In the genomic region with DNA sequence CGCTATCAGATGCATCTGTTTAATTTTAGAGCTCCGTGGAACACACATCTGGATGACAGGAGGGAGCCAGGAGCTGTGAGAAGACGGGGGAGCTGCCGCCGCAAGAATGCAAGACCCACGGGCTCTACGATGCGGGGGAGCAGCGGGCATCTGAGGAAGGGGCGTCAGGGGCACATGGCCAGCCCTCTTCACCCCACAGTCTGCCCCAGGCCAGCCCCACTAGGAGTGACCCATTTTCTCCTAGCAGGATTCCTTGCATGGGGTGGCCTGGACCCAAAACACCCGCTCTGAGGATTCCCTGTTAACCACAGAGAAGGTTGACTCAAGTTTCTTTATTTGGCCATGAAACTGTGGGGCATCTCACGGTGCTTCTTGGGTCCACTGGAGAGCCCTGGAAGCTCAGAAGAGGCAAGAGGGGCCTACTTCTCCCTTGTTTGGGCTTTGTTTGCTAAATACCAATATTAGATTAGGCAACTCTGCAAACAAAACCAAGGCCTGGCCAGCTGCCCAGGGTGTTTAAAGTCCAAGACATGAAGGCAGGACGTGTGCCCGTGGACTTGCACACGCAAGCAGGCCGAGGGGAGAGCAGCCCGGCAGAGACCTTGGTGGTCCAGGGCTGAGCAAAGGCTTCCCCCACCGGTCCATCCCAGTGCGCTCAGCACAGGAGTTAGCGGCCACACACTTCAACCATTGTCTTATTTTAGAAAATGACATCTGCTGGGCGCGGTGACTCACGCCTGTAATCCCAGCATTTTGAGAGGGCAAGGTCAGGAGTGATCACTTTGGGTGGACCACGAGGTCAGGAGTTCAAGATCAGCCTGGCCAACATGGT, we compare ENCODE assay signal across 2 cellular contexts.
TF ChIP-seq lines count a peak whose summit lies in the region.

No MANE protein-coding gene starts in this region.

TF ChIP-seq in K562, 482 proteins besides CTCF, POLR2A, EP300 and RAD21 (continued from another document and continues in another):
- TF ChIP-seq, protein P1, sequence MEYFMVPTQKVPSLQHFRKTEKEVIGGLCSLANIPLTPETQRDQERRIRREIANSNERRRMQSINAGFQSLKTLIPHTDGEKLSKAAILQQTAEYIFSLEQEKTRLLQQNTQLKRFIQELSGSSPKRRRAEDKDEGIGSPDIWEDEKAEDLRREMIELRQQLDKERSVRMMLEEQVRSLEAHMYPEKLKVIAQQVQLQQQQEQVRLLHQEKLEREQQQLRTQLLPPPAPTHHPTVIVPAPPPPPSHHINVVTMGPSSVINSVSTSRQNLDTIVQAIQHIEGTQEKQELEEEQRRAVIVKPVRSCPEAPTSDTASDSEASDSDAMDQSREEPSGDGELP (CRISPR knock-in tag; IDR thresholded peaks at IDR 0.05; ENCODE audit: borderline replicate concordance) = peak; percentile 61; the same call in 1 of the 2 replicates
- TF ChIP-seq GTF2E2 (tag; IDR thresholded peaks at IDR 0.05) (no peak), RBM25 (IDR thresholded peaks at IDR 0.05; ENCODE audit: low read depth, low read length, severe bottlenecking) (no peak), KDM1A (IDR thresholded peaks at IDR 0.05) (peak; percentile 99), ZNF263 (CRISPR knock-in tag; IDR thresholded peaks at IDR 0.05; ENCODE audit: borderline replicate concordance) (0 out of 2 replicates have a peak, but pooled peaks have one; percentile 39), BHLHE40 (IDR thresholded peaks at IDR 0.05; ENCODE audit: low read length) (peak; percentile 51; the same call in 1 of the 2 replicates), CBFA2T3 (IDR thresholded peaks at IDR 0.05) (peak; percentile 87), NCOA1 (IDR thresholded peaks at IDR 0.05; ENCODE audit: low read depth) (peak; percentile 64; the same call in 1 of the 2 replicates), ZFX (CRISPR knock-in tag; IDR thresholded peaks at IDR 0.05) (peak; percentile 71), ATF7 (IDR thresholded peaks at IDR 0.05) (peak; percentile 85), ADNP (tag; IDR thresholded peaks at IDR 0.05) (no peak; the same call in 1 of the 2 replicates), EHMT2 (IDR thresholded peaks at IDR 0.05) (0 out of 2 replicates have a peak, but pooled peaks have one; percentile 50), NR2C1 (IDR thresholded peaks at IDR 0.05) (peak; percentile 82), NR2C1 (tag; IDR thresholded peaks at IDR 0.05) (peak; percentile 84), ZNF79 (CRISPR knock-in tag; IDR thresholded peaks at IDR 0.05; ENCODE audit: low read depth) (no peak), SOX6 (IDR thresholded peaks at IDR 0.05) (peak; percentile 86), CEBPB (tag; IDR thresholded peaks at IDR 0.05) (peak; percentile 74), TAF1 (IDR thresholded peaks at IDR 0.05; ENCODE audit: control insufficient read depth, extremely low read depth, insufficient read depth, low read length, severe bottlenecking) (peak; percentile 8), CBX5 (IDR thresholded peaks at IDR 0.05; ENCODE audit: borderline replicate concordance, low read depth) (0 out of 2 replicates have a peak, but pooled peaks have one; percentile 19)
- TF ChIP-seq, protein P2, sequence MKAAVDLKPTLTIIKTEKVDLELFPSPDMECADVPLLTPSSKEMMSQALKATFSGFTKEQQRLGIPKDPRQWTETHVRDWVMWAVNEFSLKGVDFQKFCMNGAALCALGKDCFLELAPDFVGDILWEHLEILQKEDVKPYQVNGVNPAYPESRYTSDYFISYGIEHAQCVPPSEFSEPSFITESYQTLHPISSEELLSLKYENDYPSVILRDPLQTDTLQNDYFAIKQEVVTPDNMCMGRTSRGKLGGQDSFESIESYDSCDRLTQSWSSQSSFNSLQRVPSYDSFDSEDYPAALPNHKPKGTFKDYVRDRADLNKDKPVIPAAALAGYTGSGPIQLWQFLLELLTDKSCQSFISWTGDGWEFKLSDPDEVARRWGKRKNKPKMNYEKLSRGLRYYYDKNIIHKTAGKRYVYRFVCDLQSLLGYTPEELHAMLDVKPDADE (conservative IDR thresholded peaks at IDR 0.05; ENCODE audit: control insufficient read depth, low read depth, low read length) = no peak
- TF ChIP-seq, protein P3, sequence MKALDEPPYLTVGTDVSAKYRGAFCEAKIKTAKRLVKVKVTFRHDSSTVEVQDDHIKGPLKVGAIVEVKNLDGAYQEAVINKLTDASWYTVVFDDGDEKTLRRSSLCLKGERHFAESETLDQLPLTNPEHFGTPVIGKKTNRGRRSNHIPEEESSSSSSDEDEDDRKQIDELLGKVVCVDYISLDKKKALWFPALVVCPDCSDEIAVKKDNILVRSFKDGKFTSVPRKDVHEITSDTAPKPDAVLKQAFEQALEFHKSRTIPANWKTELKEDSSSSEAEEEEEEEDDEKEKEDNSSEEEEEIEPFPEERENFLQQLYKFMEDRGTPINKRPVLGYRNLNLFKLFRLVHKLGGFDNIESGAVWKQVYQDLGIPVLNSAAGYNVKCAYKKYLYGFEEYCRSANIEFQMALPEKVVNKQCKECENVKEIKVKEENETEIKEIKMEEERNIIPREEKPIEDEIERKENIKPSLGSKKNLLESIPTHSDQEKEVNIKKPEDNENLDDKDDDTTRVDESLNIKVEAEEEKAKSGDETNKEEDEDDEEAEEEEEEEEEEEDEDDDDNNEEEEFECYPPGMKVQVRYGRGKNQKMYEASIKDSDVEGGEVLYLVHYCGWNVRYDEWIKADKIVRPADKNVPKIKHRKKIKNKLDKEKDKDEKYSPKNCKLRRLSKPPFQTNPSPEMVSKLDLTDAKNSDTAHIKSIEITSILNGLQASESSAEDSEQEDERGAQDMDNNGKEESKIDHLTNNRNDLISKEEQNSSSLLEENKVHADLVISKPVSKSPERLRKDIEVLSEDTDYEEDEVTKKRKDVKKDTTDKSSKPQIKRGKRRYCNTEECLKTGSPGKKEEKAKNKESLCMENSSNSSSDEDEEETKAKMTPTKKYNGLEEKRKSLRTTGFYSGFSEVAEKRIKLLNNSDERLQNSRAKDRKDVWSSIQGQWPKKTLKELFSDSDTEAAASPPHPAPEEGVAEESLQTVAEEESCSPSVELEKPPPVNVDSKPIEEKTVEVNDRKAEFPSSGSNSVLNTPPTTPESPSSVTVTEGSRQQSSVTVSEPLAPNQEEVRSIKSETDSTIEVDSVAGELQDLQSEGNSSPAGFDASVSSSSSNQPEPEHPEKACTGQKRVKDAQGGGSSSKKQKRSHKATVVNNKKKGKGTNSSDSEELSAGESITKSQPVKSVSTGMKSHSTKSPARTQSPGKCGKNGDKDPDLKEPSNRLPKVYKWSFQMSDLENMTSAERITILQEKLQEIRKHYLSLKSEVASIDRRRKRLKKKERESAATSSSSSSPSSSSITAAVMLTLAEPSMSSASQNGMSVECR (CRISPR knock-in tag; IDR thresholded peaks at IDR 0.05) = peak; percentile 47; the same call in 1 of the 2 replicates
- TF ChIP-seq, protein P4, sequence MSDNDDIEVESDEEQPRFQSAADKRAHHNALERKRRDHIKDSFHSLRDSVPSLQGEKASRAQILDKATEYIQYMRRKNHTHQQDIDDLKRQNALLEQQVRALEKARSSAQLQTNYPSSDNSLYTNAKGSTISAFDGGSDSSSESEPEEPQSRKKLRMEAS (CRISPR knock-in tag; IDR thresholded peaks at IDR 0.05) = peak; percentile 78

TF ChIP-seq in HepG2, 621 proteins besides CTCF, POLR2A, EP300 and RAD21 (continued from another document and continues in another):
- TF ChIP-seq, protein P5, sequence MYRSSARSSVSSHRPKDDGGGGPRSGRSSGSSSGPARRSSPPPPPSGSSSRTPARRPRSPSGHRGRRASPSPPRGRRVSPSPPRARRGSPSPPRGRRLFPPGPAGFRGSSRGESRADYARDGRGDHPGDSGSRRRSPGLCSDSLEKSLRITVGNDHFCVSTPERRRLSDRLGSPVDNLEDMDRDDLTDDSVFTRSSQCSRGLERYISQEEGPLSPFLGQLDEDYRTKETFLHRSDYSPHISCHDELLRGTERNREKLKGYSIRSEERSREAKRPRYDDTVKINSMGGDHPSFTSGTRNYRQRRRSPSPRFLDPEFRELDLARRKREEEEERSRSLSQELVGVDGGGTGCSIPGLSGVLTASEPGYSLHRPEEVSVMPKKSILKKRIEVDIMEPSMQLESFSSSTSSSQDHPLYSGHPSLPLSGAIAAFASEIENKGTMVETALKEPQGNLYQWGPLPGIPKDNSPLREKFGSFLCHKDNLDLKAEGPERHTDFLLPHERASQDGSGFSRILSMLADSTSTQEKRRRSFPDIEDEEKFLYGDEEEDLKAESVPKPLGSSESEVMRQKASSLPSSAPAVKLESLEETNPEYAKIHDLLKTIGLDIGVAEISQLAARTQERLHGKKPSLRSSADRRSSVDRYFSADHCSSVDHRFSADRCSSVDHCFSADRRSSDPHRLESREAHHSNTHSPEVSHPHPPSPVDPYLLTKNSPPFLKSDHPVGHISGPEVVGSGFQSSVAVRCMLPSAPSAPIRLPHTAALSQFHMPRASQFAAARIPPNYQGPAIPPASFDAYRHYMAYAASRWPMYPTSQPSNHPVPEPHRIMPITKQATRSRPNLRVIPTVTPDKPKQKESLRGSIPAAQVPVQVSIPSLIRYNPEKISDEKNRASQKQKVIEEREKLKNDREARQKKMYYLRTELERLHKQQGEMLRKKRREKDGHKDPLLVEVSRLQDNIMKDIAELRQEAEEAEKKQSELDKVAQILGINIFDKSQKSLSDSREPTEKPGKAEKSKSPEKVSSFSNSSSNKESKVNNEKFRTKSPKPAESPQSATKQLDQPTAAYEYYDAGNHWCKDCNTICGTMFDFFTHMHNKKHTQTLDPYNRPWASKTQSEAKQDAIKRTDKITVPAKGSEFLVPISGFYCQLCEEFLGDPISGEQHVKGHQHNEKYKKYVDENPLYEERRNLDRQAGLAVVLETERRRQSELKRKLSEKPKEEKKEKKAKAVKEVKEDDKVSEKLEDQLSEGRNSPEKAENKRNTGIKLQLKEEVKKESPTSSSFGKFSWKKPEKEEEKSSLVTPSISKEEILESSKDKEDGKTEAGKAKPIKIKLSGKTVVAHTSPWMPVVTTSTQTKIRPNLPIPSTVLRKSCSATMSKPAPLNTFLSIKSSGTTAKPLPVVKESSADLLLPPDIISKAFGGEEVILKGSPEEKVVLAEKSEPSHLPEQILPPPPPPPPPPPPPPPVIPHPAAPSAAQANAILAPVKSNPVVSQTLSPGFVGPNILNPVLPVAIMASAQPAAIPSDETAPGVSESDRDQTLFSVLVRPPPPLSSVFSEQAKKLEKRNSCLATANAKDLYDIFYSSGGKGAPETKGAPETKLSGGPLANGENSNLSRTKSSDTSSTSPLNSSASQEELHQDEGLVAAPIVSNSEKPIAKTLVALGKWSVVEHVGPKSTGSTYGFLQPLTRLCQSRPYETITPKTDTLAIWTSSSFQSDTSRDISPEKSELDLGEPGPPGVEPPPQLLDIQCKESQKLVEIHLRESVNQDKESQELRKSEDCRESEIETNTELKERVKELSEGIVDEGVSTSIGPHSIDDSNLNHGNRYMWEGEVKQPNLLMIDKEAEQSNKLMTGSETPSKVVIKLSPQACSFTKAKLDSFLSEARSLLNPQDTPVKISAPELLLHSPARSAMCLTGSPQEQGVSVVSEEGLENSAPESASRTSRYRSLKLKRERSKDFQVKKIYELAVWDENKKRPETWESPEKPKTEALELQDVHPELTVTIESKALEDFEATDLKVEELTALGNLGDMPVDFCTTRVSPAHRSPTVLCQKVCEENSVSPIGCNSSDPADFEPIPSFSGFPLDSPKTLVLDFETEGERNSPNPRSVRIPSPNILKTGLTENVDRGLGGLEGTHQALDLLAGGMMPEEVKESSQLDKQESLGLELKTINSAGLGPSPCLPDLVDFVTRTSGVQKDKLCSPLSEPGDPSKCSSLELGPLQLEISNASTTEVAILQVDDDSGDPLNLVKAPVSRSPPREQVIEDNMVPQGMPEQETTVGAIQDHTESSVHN (CRISPR knock-in tag; IDR thresholded peaks at IDR 0.05) = no peak
- peak; percentile 49 for TF ChIP-seq ZFP36 (IDR thresholded peaks at IDR 0.05; ENCODE audit: borderline replicate concordance, low read depth, low read length, partially characterized antibody)
- TF ChIP-seq, protein P6, sequence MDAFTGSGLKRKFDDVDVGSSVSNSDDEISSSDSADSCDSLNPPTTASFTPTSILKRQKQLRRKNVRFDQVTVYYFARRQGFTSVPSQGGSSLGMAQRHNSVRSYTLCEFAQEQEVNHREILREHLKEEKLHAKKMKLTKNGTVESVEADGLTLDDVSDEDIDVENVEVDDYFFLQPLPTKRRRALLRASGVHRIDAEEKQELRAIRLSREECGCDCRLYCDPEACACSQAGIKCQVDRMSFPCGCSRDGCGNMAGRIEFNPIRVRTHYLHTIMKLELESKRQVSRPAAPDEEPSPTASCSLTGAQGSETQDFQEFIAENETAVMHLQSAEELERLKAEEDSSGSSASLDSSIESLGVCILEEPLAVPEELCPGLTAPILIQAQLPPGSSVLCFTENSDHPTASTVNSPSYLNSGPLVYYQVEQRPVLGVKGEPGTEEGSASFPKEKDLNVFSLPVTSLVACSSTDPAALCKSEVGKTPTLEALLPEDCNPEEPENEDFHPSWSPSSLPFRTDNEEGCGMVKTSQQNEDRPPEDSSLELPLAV (CRISPR knock-in tag; conservative IDR thresholded peaks at IDR 0.05; ENCODE audit: low read depth) = no peak
- no peak for TF ChIP-seq HNRNPUL1 (IDR thresholded peaks at IDR 0.05; ENCODE audit: low read depth, low read length)
- peak; percentile 89 for TF ChIP-seq TBX3 (IDR thresholded peaks at IDR 0.05; ENCODE audit: borderline replicate concordance)
- TF ChIP-seq, protein P7, sequence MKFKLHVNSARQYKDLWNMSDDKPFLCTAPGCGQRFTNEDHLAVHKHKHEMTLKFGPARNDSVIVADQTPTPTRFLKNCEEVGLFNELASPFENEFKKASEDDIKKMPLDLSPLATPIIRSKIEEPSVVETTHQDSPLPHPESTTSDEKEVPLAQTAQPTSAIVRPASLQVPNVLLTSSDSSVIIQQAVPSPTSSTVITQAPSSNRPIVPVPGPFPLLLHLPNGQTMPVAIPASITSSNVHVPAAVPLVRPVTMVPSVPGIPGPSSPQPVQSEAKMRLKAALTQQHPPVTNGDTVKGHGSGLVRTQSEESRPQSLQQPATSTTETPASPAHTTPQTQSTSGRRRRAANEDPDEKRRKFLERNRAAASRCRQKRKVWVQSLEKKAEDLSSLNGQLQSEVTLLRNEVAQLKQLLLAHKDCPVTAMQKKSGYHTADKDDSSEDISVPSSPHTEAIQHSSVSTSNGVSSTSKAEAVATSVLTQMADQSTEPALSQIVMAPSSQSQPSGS (CRISPR knock-in tag; IDR thresholded peaks at IDR 0.05) = peak; percentile 88
- TF ChIP-seq XRCC5 (optimal IDR thresholded peaks at IDR 0.05; ENCODE audit: low read length) = no peak
- TF ChIP-seq ZBTB1 (CRISPR knock-in tag; IDR thresholded peaks at IDR 0.05; ENCODE audit: borderline replicate concordance) = no peak
- TF ChIP-seq, protein P8, sequence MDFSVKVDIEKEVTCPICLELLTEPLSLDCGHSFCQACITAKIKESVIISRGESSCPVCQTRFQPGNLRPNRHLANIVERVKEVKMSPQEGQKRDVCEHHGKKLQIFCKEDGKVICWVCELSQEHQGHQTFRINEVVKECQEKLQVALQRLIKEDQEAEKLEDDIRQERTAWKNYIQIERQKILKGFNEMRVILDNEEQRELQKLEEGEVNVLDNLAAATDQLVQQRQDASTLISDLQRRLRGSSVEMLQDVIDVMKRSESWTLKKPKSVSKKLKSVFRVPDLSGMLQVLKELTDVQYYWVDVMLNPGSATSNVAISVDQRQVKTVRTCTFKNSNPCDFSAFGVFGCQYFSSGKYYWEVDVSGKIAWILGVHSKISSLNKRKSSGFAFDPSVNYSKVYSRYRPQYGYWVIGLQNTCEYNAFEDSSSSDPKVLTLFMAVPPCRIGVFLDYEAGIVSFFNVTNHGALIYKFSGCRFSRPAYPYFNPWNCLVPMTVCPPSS (IDR thresholded peaks at IDR 0.05) = no peak
- TF ChIP-seq, protein P9, sequence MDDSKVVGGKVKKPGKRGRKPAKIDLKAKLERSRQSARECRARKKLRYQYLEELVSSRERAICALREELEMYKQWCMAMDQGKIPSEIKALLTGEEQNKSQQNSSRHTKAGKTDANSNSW (CRISPR knock-in tag; IDR thresholded peaks at IDR 0.05; ENCODE audit: borderline replicate concordance) = no peak
- TF ChIP-seq POLR2G (IDR thresholded peaks at IDR 0.05; ENCODE audit: low read depth, low read length) = peak; percentile 67
- TF ChIP-seq MED8 (CRISPR knock-in tag; IDR thresholded peaks at IDR 0.05; ENCODE audit: insufficient replicate concordance) = peak; percentile 97
